ENCODE assay signal across 12 cellular contexts in the genomic region with DNA sequence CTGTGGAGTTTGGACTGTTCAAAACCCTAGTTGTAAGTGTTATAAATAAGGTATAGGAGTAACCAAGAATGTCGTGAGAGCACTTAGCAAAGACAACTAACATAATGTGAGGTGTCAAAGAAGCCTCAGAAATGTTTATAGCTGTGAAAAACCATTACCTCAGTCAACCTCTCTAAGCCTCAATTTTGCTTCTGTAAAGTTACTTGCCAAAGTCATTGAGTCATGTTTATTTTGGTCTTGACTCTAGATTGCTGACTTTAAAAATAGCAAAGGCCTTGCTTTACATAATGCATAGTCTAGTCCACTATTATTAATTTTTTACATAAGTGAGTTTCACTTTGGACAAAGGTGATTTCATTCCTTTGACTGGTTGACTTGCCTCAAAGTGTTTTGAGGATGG.
A peak's percentile ranks its signal among the peaks of the same experiment; 100 is the strongest.
DNase-seq lines count a peak whose midpoint lies in the region; ATAC-seq and TF ChIP-seq lines count a peak whose summit lies in the region.
"Had no signal": no experiment of that assay in that cellular context is flagged by ENCODE, and none has a peak within 500 bp of the region (broad histone marks: within the 10 kb centered on the region; RNA-seq: fewer than 3 reads in every experiment).

No MANE protein-coding gene starts in this region.

- H3K4me1 Mint-ChIP-seq in neural progenitor cell = peaks cover 7% of the 10 kb centered on the region
- H3K4me1 Mint-ChIP-seq in activated naive CD4-positive, alpha-beta T cell treated with anti-CD3 and anti-CD28 coated beads for 36 hours (ENCODE audit: low read depth) = no peaks in the 10 kb centered on the region

- H3K4me1 ChIP-seq in neural progenitor cell = peaks cover 8% of the 10 kb centered on the region

- ATAC-seq in GM19395 (IDR thresholded peaks at IDR 0.05; ENCODE audit: unreplicated experiment) (peak; percentile 77), HG02884 (IDR thresholded peaks at IDR 0.05; ENCODE audit: unreplicated experiment) (peak; percentile 61), HG03575 (IDR thresholded peaks at IDR 0.05; ENCODE audit: extremely low read depth, insufficient number of reproducible peaks, low FRiP score, unreplicated experiment) (peak; percentile 86)
- ATAC-seq: Panc1 had no signal

- H3K27me3 Mint-ChIP-seq in neural progenitor cell (ENCODE audit: insufficient read depth, low read depth) = no peaks in the 10 kb centered on the region
- H3K27me3 Mint-ChIP-seq in activated naive CD4-positive, alpha-beta T cell treated with anti-CD3 and anti-CD28 coated beads for 36 hours (ENCODE audit: low read depth) = no peaks in the 10 kb centered on the region

- no peak overlapping the region for H2AFZ ChIP-seq in neural progenitor cell (replicated peaks)

- H3K9me3 Mint-ChIP-seq in neural progenitor cell = no peaks in the 10 kb centered on the region
- H3K9me3 Mint-ChIP-seq in activated naive CD4-positive, alpha-beta T cell treated with anti-CD3 and anti-CD28 coated beads for 36 hours = no peaks in the 10 kb centered on the region

- H3K36me3 ChIP-seq in neural progenitor cell = no peaks in the 10 kb centered on the region

- H3F3A ChIP-seq in neural progenitor cell (ENCODE audit: low read depth) = no peaks in the 10 kb centered on the region

- no peak overlapping the region for H3K4me3 Mint-ChIP-seq in neural progenitor cell
- H3K4me3 Mint-ChIP-seq in activated naive CD4-positive, alpha-beta T cell treated with anti-CD3 and anti-CD28 coated beads for 36 hours = no peak overlapping the region

- no peak overlapping the region for H3K27ac Mint-ChIP-seq in neural progenitor cell
- no peak overlapping the region for H3K27ac Mint-ChIP-seq in activated naive CD4-positive, alpha-beta T cell treated with anti-CD3 and anti-CD28 coated beads for 36 hours

- no peaks in the 10 kb centered on the region for H3K36me3 Mint-ChIP-seq in neural progenitor cell
- no peaks in the 10 kb centered on the region for H3K36me3 Mint-ChIP-seq in activated naive CD4-positive, alpha-beta T cell treated with anti-CD3 and anti-CD28 coated beads for 36 hours (ENCODE audit: low read depth)

- CTCF ChIA-PET in GM10248 (lab: Yijun Ruan, JAX) = interaction anchor here (0.9 to 2.0 kb wide), 2 partner anchors 12 to 28 kb away, joined by 3 to 6 read pairs; no protein-coding TSS in a partner anchor
- CTCF ChIA-PET in activated naive CD4-positive, alpha-beta T cell treated with anti-CD3 and anti-CD28 coated beads for 36 hours (lab: Charles Lee) = no interaction called here

- no peak overlapping the region for H3K4me2 ChIP-seq in neural progenitor cell

- no peak overlapping the region for H3K4me3 ChIP-seq in neural progenitor cell

- intact Hi-C loops in activated naive CD4-positive, alpha-beta T cell treated with anti-CD3 and anti-CD28 coated beads for 36 hours (cut with micrococcal nuclease) = no loop called here

- no peaks in the 10 kb centered on the region for H3K27me3 ChIP-seq in neural progenitor cell

- H3K79me2 ChIP-seq in neural progenitor cell (ENCODE audit: low read depth) = no peaks in the 10 kb centered on the region

- no peak overlapping the region for H3K27ac ChIP-seq in neural progenitor cell

- no peaks in the 10 kb centered on the region for H3K9me3 ChIP-seq in neural progenitor cell (ENCODE audit: low read depth)

- TF ChIP-seq CTCF in GM10248 (IDR thresholded peaks at IDR 0.05; ENCODE audit: control extremely low read depth, extremely low read depth, low read depth, missing control alignments) = no peak
- no peak for TF ChIP-seq CTCF in neural progenitor cell (IDR thresholded peaks at IDR 0.05)

- no peak overlapping the region for H3K9ac ChIP-seq in neural progenitor cell

- DNase-seq in GM10248 (ENCODE audit: extremely low spot score) (peak; percentile 40), NCI-H524 (lab: John Stamatoyannopoulos, UW) (no peak), neural progenitor cell (ENCODE audit: low spot score) (no peak), NCI-H2227 (lab: John Stamatoyannopoulos, UW; ENCODE audit: unreplicated experiment) (no peak)
- no peak for DNase-seq in activated naive CD4-positive, alpha-beta T cell treated with anti-CD3 and anti-CD28 coated beads for 36 hours
- DNase-seq: ACHN; effector CD4-positive, alpha-beta T cell; EL had no signal

- POLR2A ChIA-PET in GM10248 (lab: Yijun Ruan, JAX) = no interaction called here

- H4K20me1 ChIP-seq in neural progenitor cell (ENCODE audit: low read depth) = no peaks in the 10 kb centered on the region
